In the genomic region with DNA sequence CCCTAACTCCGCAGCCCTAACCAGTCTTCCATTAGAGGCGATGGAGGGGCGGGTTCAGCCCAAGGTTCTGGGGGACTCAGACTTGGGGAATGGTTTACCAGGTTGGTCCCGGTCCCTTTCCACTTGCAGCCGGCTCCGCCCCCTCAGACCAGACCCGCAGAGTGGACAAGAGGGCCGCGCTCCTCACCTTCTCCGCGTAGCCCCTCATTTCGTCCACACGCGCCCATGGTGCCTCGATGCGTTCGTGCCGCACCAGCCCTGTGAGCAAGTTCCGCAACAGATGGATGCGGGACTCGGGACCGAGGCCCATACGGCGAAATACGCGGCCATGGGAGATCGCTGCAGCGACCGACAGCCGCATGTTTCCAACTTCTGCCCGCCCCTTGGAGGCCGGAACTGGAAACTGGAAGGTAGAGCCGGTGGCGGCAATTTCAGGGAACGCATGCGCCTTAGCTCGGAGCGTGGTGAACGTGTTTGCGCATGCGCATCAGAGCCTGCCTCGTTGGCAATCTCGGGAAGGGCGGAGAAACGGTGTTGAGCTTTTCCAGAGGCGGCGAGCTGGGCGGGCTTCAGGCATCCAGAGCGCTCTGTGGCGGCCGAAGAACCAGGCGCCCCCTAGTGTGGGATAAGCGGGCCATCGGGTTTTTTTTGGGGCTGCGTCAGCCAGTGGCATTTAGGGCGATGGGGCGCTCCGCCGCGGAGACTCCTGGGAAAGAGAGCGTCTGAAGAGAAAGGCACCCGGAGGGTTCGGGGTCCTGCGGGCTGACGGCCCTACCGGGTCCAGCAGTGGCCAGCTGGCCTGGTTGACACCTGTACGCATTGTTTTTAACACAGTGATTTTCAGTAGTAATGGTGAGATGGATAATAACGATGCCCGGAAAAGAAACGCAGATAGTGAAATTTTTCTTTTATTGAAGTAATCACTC, we compare ENCODE assay signal across 8 cellular contexts. TPM values are rescaled to one million over a fixed set of nuclear protein-coding genes. Genes with fewer than 3 reads are reported as not detected.
DNase-seq lines count a peak whose midpoint lies in the region; ATAC-seq, FAIRE-seq and TF ChIP-seq lines count a peak whose summit lies in the region.

Gene MRPL17, minus strand, starts transcription at position 405 of the 926 bp plus-strand sequence. Its CDS starts 44 bp downstream, at position 361.

- peaks cover 21% of the 10 kb centered on the region for H3K4me1 ChIP-seq in adipocyte (ENCODE audit: control insufficient read depth, insufficient read depth, low read length)
- H3K4me1 ChIP-seq in cardiac muscle cell (ENCODE audit: low read depth) = peaks cover 11% of the 10 kb centered on the region
- H3K4me1 ChIP-seq in parathyroid adenoma = no peaks in the 10 kb centered on the region
- H3K4me1 ChIP-seq in tibial nerve = peaks cover 0 to 30% (median 16%) of the 10 kb centered on the region in 4 donors

- peaks cover 14% of the 10 kb centered on the region for H3K36me3 ChIP-seq in adipocyte (ENCODE audit: control insufficient read depth, insufficient read depth, low read length, severe bottlenecking)
- peaks cover 10% of the 10 kb centered on the region for H3K36me3 ChIP-seq in cardiac muscle cell
- H3K36me3 ChIP-seq in parathyroid adenoma (ENCODE audit: control insufficient read depth, insufficient read depth, low read length) = no peaks in the 10 kb centered on the region
- H3K36me3 ChIP-seq in tibial nerve = peaks cover 0 to 29% (median 0%) of the 10 kb centered on the region in 3 donors

- peak; percentile 95 for TF ChIP-seq POLR2A in GM12891 (IDR thresholded peaks at IDR 0.05; ENCODE audit: low read depth, low read length)
- TF ChIP-seq POLR2A in tibial nerve (IDR thresholded peaks at IDR 0.05) = peak; percentile 52 to 77

- TF ChIP-seq CTCF in cardiac muscle cell (IDR thresholded peaks at IDR 0.05; ENCODE audit: low read depth, low read length) (peak; percentile 91), parathyroid adenoma (IDR thresholded peaks at IDR 0.05) (peak; percentile 70), tibial nerve (IDR thresholded peaks at IDR 0.05) (peak; percentile 80 to 97 (median 96))

- peak; percentile 82 for DNase-seq in GM12891 (ENCODE audit: insufficient read length, low spot score)
- peak; percentile 98 for DNase-seq in NCI-H1436 (lab: John Stamatoyannopoulos, UW)
- DNase-seq in T follicular helper cell (ENCODE audit: low read depth) = peak; percentile 99
- DNase-seq in adipocyte (ENCODE audit: low read depth) = peak; percentile 100
- peak; percentile 99 for DNase-seq in cardiac muscle cell (ENCODE audit: low read depth in 1 of 2, low spot score in 1 of 2)
- peak; percentile 95 to 96 for DNase-seq in tibial nerve (ENCODE audit: low spot score in 2 of 2)

- H3K27me3 ChIP-seq in adipocyte (replicated peaks; ENCODE audit: control insufficient read depth, insufficient read depth, low read length) (no peaks in the 10 kb centered on the region), cardiac muscle cell (no peaks in the 10 kb centered on the region), parathyroid adenoma (ENCODE audit: control insufficient read depth, insufficient read depth, low read length) (no peaks in the 10 kb centered on the region), tibial nerve (no peaks in the 10 kb centered on the region)

- peak; percentile 89 to 94 for TF ChIP-seq EP300 in tibial nerve (IDR thresholded peaks at IDR 0.05)

- peak within 1 kb of the TSS; percentile 90 for H3K4me2 ChIP-seq in parathyroid adenoma (ENCODE audit: low read length)

- 0 to 1% methylated on average over 57 to 61 of the region's 70 CpGs for WGBS in tibial nerve, 2 donors

- H3K79me2 ChIP-seq in parathyroid adenoma = no peaks in the 10 kb centered on the region

- H3K9ac ChIP-seq in adipocyte (ENCODE audit: low read length) (peak within 1 kb of the TSS; percentile 95), parathyroid adenoma (peak within 1 kb of the TSS; percentile 14)

- no peaks in the 10 kb centered on the region for H3K9me3 ChIP-seq in adipocyte (ENCODE audit: control insufficient read depth, low read length)
- H3K9me3 ChIP-seq in cardiac muscle cell (ENCODE audit: low read depth) = no peaks in the 10 kb centered on the region
- no peaks in the 10 kb centered on the region for H3K9me3 ChIP-seq in parathyroid adenoma (ENCODE audit: control insufficient read depth, low read length)
- no peaks in the 10 kb centered on the region for H3K9me3 ChIP-seq in tibial nerve

- FAIRE-seq in GM12891 (lab: Jason Lieb, UNC) = peak; percentile 98

- H2AFZ ChIP-seq in parathyroid adenoma = peak within 1 kb of the TSS; percentile 89

- peak; percentile 96 for ATAC-seq in HG02840 (IDR thresholded peaks at IDR 0.05; ENCODE audit: low FRiP score, unreplicated experiment)

- H3K4me3 ChIP-seq in adipocyte (ENCODE audit: low read length) (peak within 1 kb of the TSS; percentile 92), cardiac muscle cell (peak within 1 kb of the TSS; percentile 61), parathyroid adenoma (ENCODE audit: low read depth, low read length) (peak within 1 kb of the TSS; percentile 88), tibial nerve (peak within 1 kb of the TSS; percentile 69 to 89 (median 71))

- H3K27ac ChIP-seq in cardiac muscle cell (peak within 1 kb of the TSS; percentile 89), parathyroid adenoma (peak within 1 kb of the TSS; percentile 79), tibial nerve (peak within 1 kb of the TSS; percentile 91 to 99 (median 94))

TF ChIP-seq in GM12891, 5 proteins besides CTCF, POLR2A, EP300 and RAD21:
- TF ChIP-seq TAF1 (IDR thresholded peaks at IDR 0.05; ENCODE audit: low read depth, low read length) (peak; percentile 83), POLR2AphosphoS5 (IDR thresholded peaks at IDR 0.05; ENCODE audit: low read depth, low read length) (peak; percentile 96), POU2F2 (IDR thresholded peaks at IDR 0.05; ENCODE audit: low read depth, low read length) (peak; percentile 65; the same call in 1 of the 2 replicates), PAX5 (IDR thresholded peaks at IDR 0.05; ENCODE audit: insufficient read depth, low read length, severe bottlenecking) (peak; percentile 29), SPI1 (IDR thresholded peaks at IDR 0.05; ENCODE audit: low read depth, low read length) (peak; percentile 56)
TF ChIP-seq in GM12891: peak in this region for 5.

RNA-seq across cellular contexts. Expression of gene MRPL17, which starts in this region (rescaled TPM):
- 73.2 TPM for polyA plus RNA-seq in GM12891 (2012; ENCODE audit: low read depth, missing spikeins)
- 52.1 and 100 TPM in 2 replicates for total RNA-seq in cardiac muscle cell
- 62.1 and 108 TPM in 2 replicates for polyA plus RNA-seq in cardiac muscle cell
- total RNA-seq in tibial nerve = 10 to 100 TPM; 17.3 to 24.6 (median 21.6) TPM

Comparison
In these comparisons a context has a peak if more than half of its experiments do, and no peak if none do; other contexts are left out.
1. Peak in every context shown above with its lines: DNase-seq, ATAC-seq, H3K4me3 ChIP-seq and H3K27ac ChIP-seq.